In genomic region chr9:130106860-130107848, GRCh38 we compare ENCODE assay signal across 8 cellular contexts. TPM values are rescaled to one million over a fixed set of nuclear protein-coding genes. Genes with fewer than 3 reads are reported as not detected.
DNase-seq lines count a peak whose midpoint lies in the region; ATAC-seq and TF ChIP-seq lines count a peak whose summit lies in the region.

No MANE protein-coding gene starts in this region.

- POLR2A ChIA-PET in RWPE1 (lab: Yijun Ruan, JAX; ENCODE audit: low non-redundant PET) = no interaction called here

- H3K36me3 ChIP-seq in neutrophil = peaks cover 90% of the 10 kb centered on the region

- H3K27me3 ChIP-seq in neutrophil = no peaks in the 10 kb centered on the region

- H3K4me3 ChIP-seq in fibroblast of villous mesenchyme (ENCODE audit: low read depth, low read length) (no peak overlapping the region), neutrophil (ENCODE audit: low read depth in 1 of 2, low read length in 1 of 2) (no peak overlapping the region)

- DNase-seq in DMS53 treated with DMSO at 0.1 percent for 48 hours (lab: John Stamatoyannopoulos, UW; ENCODE audit: unreplicated experiment) (peak; percentile 53), Kasumi-1 (lab: John Stamatoyannopoulos, UW) (peak; percentile 85 to 89), RWPE1 (ENCODE audit: low spot score) (peak; percentile 90), fibroblast of villous mesenchyme (ENCODE audit: low read depth) (peak; percentile 82), stromal cell of bone marrow (ENCODE audit: low read depth) (peak; percentile 67)
- DNase-seq in activated T-helper 9 cell treated with anti-CD3 and anti-CD28 coated beads, Interleukin-2, amount 50 U/mL, for 16 hours (ENCODE audit: low read depth) = peak; percentile 75

- H3K4me1 ChIP-seq in neutrophil (ENCODE audit: control insufficient read depth in 1 of 2, insufficient read depth in 1 of 2, low read depth in 1 of 2, low read length in 1 of 2) = no peaks in the 10 kb centered on the region

- H3K9me3 ChIP-seq in neutrophil = no peaks in the 10 kb centered on the region

- TF ChIP-seq CTCF in RWPE1 (conservative IDR thresholded peaks at IDR 0.05; ENCODE audit: low read depth) (peak; percentile 97), fibroblast of villous mesenchyme (IDR thresholded peaks at IDR 0.05; ENCODE audit: insufficient read depth, low read depth, low read length) (peak; percentile 72), neutrophil (IDR thresholded peaks at IDR 0.05) (peak; percentile 58)

- H3K27ac ChIP-seq in RWPE1 = 0 out of 2 replicates have a peak overlapping the region, but pooled peaks have one; percentile 4
- H3K27ac ChIP-seq in neutrophil = no peak overlapping the region

- CTCF ChIA-PET in RWPE1 (lab: Yijun Ruan, JAX) = interaction anchor here (0.5 to 3.7 kb wide), 32 partner anchors 9 to 1630 kb away, joined by 3 to 30 read pairs (median 3); no protein-coding TSS in a partner anchor

- ATAC-seq in GM18867 (IDR thresholded peaks at IDR 0.05; ENCODE audit: unreplicated experiment) = no peak

RNA-seq across cellular contexts. Expression of gene GPR107, which starts 53.4 kb away (rescaled TPM):
- 27.4 and 38.0 TPM in 2 replicates for total RNA-seq in fibroblast of villous mesenchyme
